ENCODE assay signal across 13 cellular contexts in the genomic region with DNA sequence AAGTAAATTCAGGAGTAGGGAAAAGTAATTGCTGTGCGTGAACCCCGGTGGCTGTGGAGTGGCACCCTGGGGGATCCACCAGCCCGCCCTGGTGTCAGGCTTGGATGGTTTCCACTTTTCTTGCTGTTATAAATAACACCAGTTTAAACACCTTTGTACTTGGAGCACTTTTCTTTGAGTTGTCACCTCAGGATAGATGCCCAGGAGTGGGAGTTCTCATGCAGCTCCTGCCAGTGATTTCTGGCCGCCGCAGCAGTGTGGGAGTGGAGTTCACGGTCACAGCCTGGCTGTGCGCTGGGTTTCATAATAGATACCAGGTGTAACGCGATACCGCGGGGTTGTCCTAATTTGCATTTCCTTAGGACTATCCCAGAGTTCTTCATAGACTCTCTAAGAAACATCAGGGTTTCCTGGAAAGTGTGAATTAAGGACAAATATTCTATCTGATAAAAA. TPM values are rescaled to one million over a fixed set of nuclear protein-coding genes. Genes with fewer than 3 reads are reported as not detected.
DNase-seq lines count a peak whose midpoint lies in the region; ATAC-seq and TF ChIP-seq lines count a peak whose summit lies in the region.
"Had no signal": no experiment of that assay in that cellular context is flagged by ENCODE, and none has a peak within 500 bp of the region (broad histone marks: within the 10 kb centered on the region; RNA-seq: fewer than 3 reads in every experiment).

No MANE protein-coding gene starts in this region.

- no peak overlapping the region for H2AFZ ChIP-seq in trophoblast cell (ENCODE audit: insufficient read depth, low read length, poor library complexity)

- H3K4me3 ChIP-seq in HAP-1 (no peak overlapping the region), foreskin fibroblast (ENCODE audit: low read depth in 1 of 2, low read length in 2 of 2) (no peak overlapping the region), trophoblast cell (ENCODE audit: low read depth, low read length) (no peak overlapping the region)
- H3K4me3 ChIP-seq: gastrocnemius medialis had no signal

- WGBS in trophoblast cell (ENCODE audit: extremely low coverage, insufficient coverage, insufficient read length), result no CpG with 5 or more reads among the region's 11 CpGs

- H3K79me1 ChIP-seq in trophoblast cell (ENCODE audit: low read length), result no peaks in the 10 kb centered on the region

- no peak overlapping the region for H2AK5ac ChIP-seq in trophoblast cell (ENCODE audit: low read length)

- H3K36me3 ChIP-seq in HAP-1 (replicated peaks) (no peaks in the 10 kb centered on the region), trophoblast cell (ENCODE audit: control insufficient read depth in 1 of 2, insufficient read depth in 2 of 2, low read length in 2 of 2) (no peaks in the 10 kb centered on the region)
- H3K36me3 ChIP-seq: gastrocnemius medialis had no signal

- H4K91ac ChIP-seq in trophoblast cell (ENCODE audit: low read depth, low read length), result no peak overlapping the region

- H3K14ac ChIP-seq in trophoblast cell (ENCODE audit: low read length), result no peak overlapping the region

- H3K27ac ChIP-seq in trophoblast cell (ENCODE audit: low read depth, low read length), result no peak overlapping the region
- H3K27ac ChIP-seq: gastrocnemius medialis had no signal

- in situ Hi-C loops in HAP-1 (cut with MboI; ENCODE audit: low sequenced_read_pairs), result no loop called here

- H3K4me2 ChIP-seq in trophoblast cell (ENCODE audit: low read length), result no peak overlapping the region

- H3K18ac ChIP-seq in trophoblast cell (ENCODE audit: low read length), result no peak overlapping the region

- H3K4me1 ChIP-seq in HAP-1 (peaks cover 3% of the 10 kb centered on the region), trophoblast cell (ENCODE audit: control insufficient read depth in 1 of 2, insufficient read depth in 2 of 2, low read length in 2 of 2) (no peaks in the 10 kb centered on the region)
- H3K4me1 ChIP-seq: gastrocnemius medialis had no signal

- no peak overlapping the region for H3K23ac ChIP-seq in trophoblast cell (ENCODE audit: low read length)

- H3K27me3 ChIP-seq in HAP-1 (ENCODE audit: low read depth) (no peaks in the 10 kb centered on the region), trophoblast cell (ENCODE audit: insufficient read depth, low read length) (no peaks in the 10 kb centered on the region)
- H3K27me3 ChIP-seq: gastrocnemius medialis had no signal

- H3K79me2 ChIP-seq in trophoblast cell (ENCODE audit: control insufficient read depth, insufficient read depth, low read length, poor library complexity), result no peaks in the 10 kb centered on the region

- peak; percentile 40 to 62 for DNase-seq in HAP-1 (ENCODE audit: low spot score in 2 of 2)
- peak; percentile 54 to 77 for DNase-seq in foreskin fibroblast
- peak; percentile 57 to 77 for DNase-seq in trophoblast cell
- DNase-seq: activated naive CD8-positive, alpha-beta T cell treated with anti-CD3 and anti-CD28 coated beads, Interleukin-2, amount 10 ng/mL, durations not matched to agents 7 days and 5 days; COR-L47; dermis blood vessel endothelial cell; gastrocnemius medialis; KG1; natural killer cell had no signal

- TF ChIP-seq CTCF in foreskin fibroblast (IDR thresholded peaks at IDR 0.05; ENCODE audit: low read depth, low read length), result no peak

- H3K9me3 ChIP-seq in HAP-1 (no peaks in the 10 kb centered on the region), trophoblast cell (ENCODE audit: insufficient read depth, low read depth, low read length) (peaks cover 3% of the 10 kb centered on the region)
- H3K9me3 ChIP-seq: gastrocnemius medialis had no signal

- H2BK5ac ChIP-seq in trophoblast cell (ENCODE audit: low read depth, low read length, poor library complexity), result no peak overlapping the region

- ATAC-seq in SK-N-SH treated with all-trans-retinoic acid at 6 μM for 48 hours, result peak; percentile 53
- no peak for ATAC-seq in HG03442 (IDR thresholded peaks at IDR 0.05; ENCODE audit: unreplicated experiment)
- ATAC-seq in HG02588 (IDR thresholded peaks at IDR 0.05; ENCODE audit: unreplicated experiment), result no peak
- no peak for ATAC-seq in GM19467 (IDR thresholded peaks at IDR 0.05; ENCODE audit: unreplicated experiment)
- ATAC-seq: gastrocnemius medialis, natural killer cell had no signal

- no peak overlapping the region for H3K9ac ChIP-seq in trophoblast cell (ENCODE audit: low read length)

- H3K4ac ChIP-seq in trophoblast cell (ENCODE audit: low read depth, low read length), result no peak overlapping the region

- H2BK120ac ChIP-seq in trophoblast cell (ENCODE audit: insufficient read depth, low read length, poor library complexity), result no peak overlapping the region

- no peak overlapping the region for H4K8ac ChIP-seq in trophoblast cell (ENCODE audit: low read depth, low read length)

- no peak overlapping the region for H4K12ac ChIP-seq in trophoblast cell (ENCODE audit: low read depth, low read length)

- no peak overlapping the region for H2BK12ac ChIP-seq in trophoblast cell (ENCODE audit: low read length)

TF ChIP-seq in SK-N-SH treated with all-trans-retinoic acid at 6 μM for 48 hours, 23 proteins besides CTCF, POLR2A, EP300 and RAD21:
- TF ChIP-seq BACH2 (CRISPR knock-in tag; IDR thresholded peaks at IDR 0.05; ENCODE audit: borderline replicate concordance) (no peak), TCF4 (CRISPR knock-in tag; IDR thresholded peaks at IDR 0.05; ENCODE audit: borderline replicate concordance) (no peak), PATZ1 (CRISPR knock-in tag; IDR thresholded peaks at IDR 0.05; ENCODE audit: borderline replicate concordance) (no peak), ZNF70 (CRISPR knock-in tag; IDR thresholded peaks at IDR 0.05) (no peak)
- TF ChIP-seq, protein P1, sequence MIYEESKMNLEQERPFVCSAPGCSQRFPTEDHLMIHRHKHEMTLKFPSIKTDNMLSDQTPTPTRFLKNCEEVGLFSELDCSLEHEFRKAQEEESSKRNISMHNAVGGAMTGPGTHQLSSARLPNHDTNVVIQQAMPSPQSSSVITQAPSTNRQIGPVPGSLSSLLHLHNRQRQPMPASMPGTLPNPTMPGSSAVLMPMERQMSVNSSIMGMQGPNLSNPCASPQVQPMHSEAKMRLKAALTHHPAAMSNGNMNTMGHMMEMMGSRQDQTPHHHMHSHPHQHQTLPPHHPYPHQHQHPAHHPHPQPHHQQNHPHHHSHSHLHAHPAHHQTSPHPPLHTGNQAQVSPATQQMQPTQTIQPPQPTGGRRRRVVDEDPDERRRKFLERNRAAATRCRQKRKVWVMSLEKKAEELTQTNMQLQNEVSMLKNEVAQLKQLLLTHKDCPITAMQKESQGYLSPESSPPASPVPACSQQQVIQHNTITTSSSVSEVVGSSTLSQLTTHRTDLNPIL (CRISPR knock-in tag; IDR thresholded peaks at IDR 0.05; ENCODE audit: low read depth), result no peak

RNA-seq across cellular contexts. Expression of gene TMEM200B, which starts 12.8 kb away (rescaled TPM):
- 11.1 and 11.8 TPM in 2 replicates for polyA plus RNA-seq in trophoblast cell (2013)

RNA-seq across cellular contexts. Expression of gene SRSF4, which starts 45.2 kb away (rescaled TPM):
- 84.2 and 87.4 TPM in 2 replicates for polyA plus RNA-seq in trophoblast cell (2013)
